In genomic region chr12:78359530-78359929, GRCh38 we compare ENCODE assay signal across 19 cellular contexts.
DNase-seq lines count a peak whose midpoint lies in the region; ATAC-seq and TF ChIP-seq lines count a peak whose summit lies in the region.
"Had no signal": no experiment of that assay in that cellular context is flagged by ENCODE, and none has a peak within 500 bp of the region (broad histone marks: within the 10 kb centered on the region; RNA-seq: fewer than 3 reads in every experiment).

No MANE protein-coding gene starts in this region.

- no peaks in the 10 kb centered on the region for H3K4me1 Mint-ChIP-seq in WTC11
- H3K4me1 Mint-ChIP-seq: activated CD8-positive, alpha-beta memory T cell treated with anti-CD3 and anti-CD28 coated beads, Interleukin-2, amount 10 ng/mL, durations not matched to agents 7 days and 5 days; IgD-negative memory B cell had no signal

- WGBS in testis, 2 donors: 15 to 33% methylated on average over 1 of the region's 1 CpG

- TF ChIP-seq POLR2A in testis (IDR thresholded peaks at IDR 0.05): no peak

- intact Hi-C loops in testis (cut with DNase I; ENCODE audit: low total_unique reads): no loop called here
- intact Hi-C loops in posterior cingulate gyrus (cut with DNase I): loop anchor here (10.0 kb wide), 1 partner anchor 65 kb away; no protein-coding TSS in a partner anchor

- H3K4me3 Mint-ChIP-seq in WTC11: no peak overlapping the region
- H3K4me3 Mint-ChIP-seq: activated CD8-positive, alpha-beta memory T cell treated with anti-CD3 and anti-CD28 coated beads, Interleukin-2, amount 10 ng/mL, durations not matched to agents 7 days and 5 days; IgD-negative memory B cell had no signal

- peak overlapping the region; percentile 25; the same call in 1 of the 2 replicates for H3K27ac Mint-ChIP-seq in WTC11
- H3K27ac Mint-ChIP-seq: activated CD8-positive, alpha-beta memory T cell treated with anti-CD3 and anti-CD28 coated beads, Interleukin-2, amount 10 ng/mL, durations not matched to agents 7 days and 5 days; IgD-negative memory B cell had no signal

- no peaks in the 10 kb centered on the region for H3K4me1 ChIP-seq in testis
- H3K4me1 ChIP-seq: breast epithelium had no signal

- CTCF ChIA-PET in WTC11 (lab: Charles Lee): no interaction called here

- no peaks in the 10 kb centered on the region for H3K36me3 ChIP-seq in testis (ENCODE audit: low read depth, missing control alignments)
- H3K36me3 ChIP-seq: breast epithelium had no signal

- H3K4me3 ChIP-seq in testis (no peak overlapping the region), coronary artery (no peak overlapping the region)
- H3K4me3 ChIP-seq: breast epithelium, hepatocyte had no signal

- POLR2A ChIA-PET in WTC11 (lab: Charles Lee): no interaction called here

- H3K36me3 Mint-ChIP-seq in WTC11: no peaks in the 10 kb centered on the region
- H3K36me3 Mint-ChIP-seq: activated CD8-positive, alpha-beta memory T cell treated with anti-CD3 and anti-CD28 coated beads, Interleukin-2, amount 10 ng/mL, durations not matched to agents 7 days and 5 days; IgD-negative memory B cell had no signal

- H3K27me3 Mint-ChIP-seq in WTC11 (ENCODE audit: low read depth): no peaks in the 10 kb centered on the region
- H3K27me3 Mint-ChIP-seq: activated CD8-positive, alpha-beta memory T cell treated with anti-CD3 and anti-CD28 coated beads, Interleukin-2, amount 10 ng/mL, durations not matched to agents 7 days and 5 days; IgD-negative memory B cell had no signal

- H3K9me3 Mint-ChIP-seq in WTC11: no peaks in the 10 kb centered on the region
- H3K9me3 Mint-ChIP-seq: IgD-negative memory B cell had no signal

- H3K27me3 ChIP-seq in testis: no peaks in the 10 kb centered on the region
- H3K27me3 ChIP-seq: breast epithelium, hepatocyte had no signal

- TF ChIP-seq CTCF in WTC11 (IDR thresholded peaks at IDR 0.05) (no peak), testis (IDR thresholded peaks at IDR 0.05) (no peak), coronary artery (IDR thresholded peaks at IDR 0.05) (no peak)

- DNase-seq in NCI-H146 (lab: John Stamatoyannopoulos, UW) (peak; percentile 9), NCI-H146 treated with DMSO at 0.1 percent for 48 hours (lab: John Stamatoyannopoulos, UW; ENCODE audit: unreplicated experiment) (no peak), WTC11 (ENCODE audit: low spot score) (no peak), fibroblast of peridontal ligament (ENCODE audit: extremely low read depth) (peak; percentile 71), testis (peak; percentile 66), coronary artery (ENCODE audit: low spot score) (no peak), posterior cingulate gyrus (no peak)
- DNase-seq: activated CD4-positive, CD25-positive, alpha-beta regulatory T cell; activated CD8-positive, alpha-beta memory T cell treated with anti-CD3 and anti-CD28 coated beads, Interleukin-2, amount 10 ng/mL, durations not matched to agents 7 days and 5 days; NCI-H1105; PC-3; stimulated activated CD4-positive, alpha-beta T cell treated with anti-CD3 and anti-CD28 coated beads, Interleukin-4, amount 100 ng/mL, for 24 hours; trophoblast cell had no signal

- ATAC-seq in WTC11: no peak
- no peak for ATAC-seq in HG03520 (IDR thresholded peaks at IDR 0.05; ENCODE audit: unreplicated experiment)
- ATAC-seq: activated CD8-positive, alpha-beta memory T cell treated with anti-CD3 and anti-CD28 coated beads, Interleukin-2, amount 10 ng/mL, durations not matched to agents 7 days and 5 days; left colon; PC-3 had no signal

- H3K9me3 ChIP-seq in testis: no peaks in the 10 kb centered on the region
- H3K9me3 ChIP-seq: breast epithelium had no signal

- H3K27ac ChIP-seq in testis (no peak overlapping the region), coronary artery (no peak overlapping the region)
- H3K27ac ChIP-seq: 22Rv1, breast epithelium, hepatocyte had no signal

TF ChIP-seq in WTC11, 78 proteins besides CTCF, POLR2A, EP300 and RAD21:
- TF ChIP-seq PRRX2 (CRISPR knock-in tag; IDR thresholded peaks at IDR 0.05) (no peak), HMGA2 (CRISPR knock-in tag; IDR thresholded peaks at IDR 0.05) (no peak), TEAD1 (CRISPR knock-in tag; IDR thresholded peaks at IDR 0.05) (no peak)

Comparison
In these comparisons a context has a peak if more than half of its experiments do, and no peak if none do; other contexts are left out.
1. DNase-seq: peak in NCI-H146 (single experiment), fibroblast of peridontal ligament (single experiment) and testis (single experiment); none in NCI-H146 treated with DMSO at 0.1 percent for 48 hours (single experiment), WTC11 (single experiment), coronary artery (single experiment) and posterior cingulate gyrus (0 of 10).